ENCODE assay signal across 10 cellular contexts in genomic region chr1:227895828-227896685, GRCh38. TPM values are rescaled to one million over a fixed set of nuclear protein-coding genes. Genes with fewer than 3 reads are reported as not detected.
DNase-seq lines count a peak whose midpoint lies in the region; ATAC-seq and TF ChIP-seq lines count a peak whose summit lies in the region.
"Had no signal": no experiment of that assay in that cellular context is flagged by ENCODE, and none has a peak within 500 bp of the region (broad histone marks: within the 10 kb centered on the region; RNA-seq: fewer than 3 reads in every experiment).

No MANE protein-coding gene starts in this region.

- H3K27ac ChIP-seq in GM23338 (ENCODE audit: low read depth): no peak overlapping the region
- peak overlapping the region; percentile 18 for H3K27ac ChIP-seq in left ventricle myocardium inferior (replicated peaks)

- TF ChIP-seq CTCF in GM23338 (conservative IDR thresholded peaks at IDR 0.05; ENCODE audit: low read depth in 2 of 2) (no peak), left ventricle myocardium inferior (IDR thresholded peaks at IDR 0.05; ENCODE audit: borderline replicate concordance) (no peak)
- TF ChIP-seq CTCF in activated CD8-positive, alpha-beta T cell treated with anti-CD3 and anti-CD28 coated beads for 36 hours (IDR thresholded peaks at IDR 0.05): no peak

- H3K4me2 ChIP-seq in GM23338: no peak overlapping the region

- no peaks in the 10 kb centered on the region for H3K9me2 ChIP-seq in GM23338 (ENCODE audit: insufficient read depth)

- no peak overlapping the region for H3K4me3 Mint-ChIP-seq in GM23338
- no peak overlapping the region for H3K4me3 Mint-ChIP-seq in activated CD8-positive, alpha-beta T cell treated with anti-CD3 and anti-CD28 coated beads for 36 hours
- H3K4me3 Mint-ChIP-seq: brain, IgD-negative memory B cell had no signal

- no peaks in the 10 kb centered on the region for H3K27me3 ChIP-seq in GM23338 (ENCODE audit: insufficient read depth)
- H3K27me3 ChIP-seq in left ventricle myocardium inferior (ENCODE audit: low read depth): no peaks in the 10 kb centered on the region

- H3K36me3 ChIP-seq in GM23338 (ENCODE audit: insufficient read depth) (no peaks in the 10 kb centered on the region), left ventricle myocardium inferior (no peaks in the 10 kb centered on the region)

- ATAC-seq in GM23338: peak; percentile 59
- ATAC-seq in activated CD8-positive, alpha-beta T cell treated with anti-CD3 and anti-CD28 coated beads for 36 hours: no peak
- ATAC-seq in HG02588 (IDR thresholded peaks at IDR 0.05; ENCODE audit: unreplicated experiment): no peak

- no peaks in the 10 kb centered on the region for H3K9me3 Mint-ChIP-seq in GM23338
- H3K9me3 Mint-ChIP-seq in activated CD8-positive, alpha-beta T cell treated with anti-CD3 and anti-CD28 coated beads for 36 hours: no peaks in the 10 kb centered on the region
- H3K9me3 Mint-ChIP-seq: IgD-negative memory B cell had no signal

- no peak overlapping the region for H2AFZ ChIP-seq in GM23338

- H3K4me3 ChIP-seq in GM23338 (no peak overlapping the region), left ventricle myocardium inferior (no peak overlapping the region)

- no peaks in the 10 kb centered on the region for H3K79me2 ChIP-seq in GM23338 (replicated peaks; ENCODE audit: insufficient read depth)

- POLR2A ChIA-PET in activated CD8-positive, alpha-beta T cell treated with anti-CD3 and anti-CD28 coated beads for 36 hours (lab: Charles Lee): no interaction called here

- H3K4me1 ChIP-seq in GM23338 (ENCODE audit: insufficient read depth): 0 out of 2 replicates have a peak, but pooled peaks cover 3% of the 10 kb centered on the region
- peaks cover 5% of the 10 kb centered on the region for H3K4me1 ChIP-seq in left ventricle myocardium inferior

- peaks cover 23% of the 10 kb centered on the region for H3K27me3 Mint-ChIP-seq in GM23338 (ENCODE audit: insufficient read depth, low read depth, poor library complexity)
- no peaks in the 10 kb centered on the region for H3K27me3 Mint-ChIP-seq in activated CD8-positive, alpha-beta T cell treated with anti-CD3 and anti-CD28 coated beads for 36 hours
- H3K27me3 Mint-ChIP-seq: IgD-negative memory B cell had no signal

- H3K36me3 Mint-ChIP-seq in GM23338 (ENCODE audit: low read depth): no peaks in the 10 kb centered on the region; the same call in 2 of the 3 replicates
- H3K36me3 Mint-ChIP-seq in activated CD8-positive, alpha-beta T cell treated with anti-CD3 and anti-CD28 coated beads for 36 hours (ENCODE audit: low read depth): no peaks in the 10 kb centered on the region
- H3K36me3 Mint-ChIP-seq: brain, IgD-negative memory B cell had no signal

- intact Hi-C loops in left ventricle myocardium inferior (cut with micrococcal nuclease): no loop called here
- intact Hi-C loops in activated CD8-positive, alpha-beta T cell treated with anti-CD3 and anti-CD28 coated beads for 36 hours (cut with micrococcal nuclease): no loop called here

- DNase-seq in GM23338 (ENCODE audit: low spot score) (no peak), left ventricle myocardium inferior (no peak), pons (ENCODE audit: low spot score) (peak; percentile 83), mucosa of gallbladder (ENCODE audit: low spot score) (no peak), NCI-H1417 treated with DMSO at 0.1 percent for 48 hours (lab: John Stamatoyannopoulos, UW) (no peak)
- DNase-seq in activated CD8-positive, alpha-beta memory T cell treated with anti-CD3 and anti-CD28 coated beads, Interleukin-2, amount 50 U/mL, for 48 hours: peak; percentile 39
- no peak for DNase-seq in activated CD8-positive, alpha-beta T cell treated with anti-CD3 and anti-CD28 coated beads for 36 hours

- peaks cover 11% of the 10 kb centered on the region for H3K4me1 Mint-ChIP-seq in GM23338
- peaks cover 10% of the 10 kb centered on the region for H3K4me1 Mint-ChIP-seq in activated CD8-positive, alpha-beta T cell treated with anti-CD3 and anti-CD28 coated beads for 36 hours (ENCODE audit: low read depth)
- H3K4me1 Mint-ChIP-seq: IgD-negative memory B cell had no signal

- H4K20me1 ChIP-seq in GM23338 (replicated peaks; ENCODE audit: insufficient read depth): no peaks in the 10 kb centered on the region

- no peak overlapping the region for H3K27ac Mint-ChIP-seq in GM23338
- no peak overlapping the region for H3K27ac Mint-ChIP-seq in activated CD8-positive, alpha-beta T cell treated with anti-CD3 and anti-CD28 coated beads for 36 hours

- CTCF ChIA-PET in activated CD8-positive, alpha-beta T cell treated with anti-CD3 and anti-CD28 coated beads for 36 hours (lab: Charles Lee): no interaction called here

- H3F3A ChIP-seq in GM23338 (replicated peaks; ENCODE audit: low read depth): no peaks in the 10 kb centered on the region

- no peaks in the 10 kb centered on the region for H3K9me3 ChIP-seq in left ventricle myocardium inferior (replicated peaks)

TF ChIP-seq in GM23338, 12 proteins besides CTCF, POLR2A, EP300 and RAD21:
- no peak for TF ChIP-seq CREB1 (CRISPR knock-in tag; IDR thresholded peaks at IDR 0.05; ENCODE audit: low read depth)
- TF ChIP-seq, protein P1, sequence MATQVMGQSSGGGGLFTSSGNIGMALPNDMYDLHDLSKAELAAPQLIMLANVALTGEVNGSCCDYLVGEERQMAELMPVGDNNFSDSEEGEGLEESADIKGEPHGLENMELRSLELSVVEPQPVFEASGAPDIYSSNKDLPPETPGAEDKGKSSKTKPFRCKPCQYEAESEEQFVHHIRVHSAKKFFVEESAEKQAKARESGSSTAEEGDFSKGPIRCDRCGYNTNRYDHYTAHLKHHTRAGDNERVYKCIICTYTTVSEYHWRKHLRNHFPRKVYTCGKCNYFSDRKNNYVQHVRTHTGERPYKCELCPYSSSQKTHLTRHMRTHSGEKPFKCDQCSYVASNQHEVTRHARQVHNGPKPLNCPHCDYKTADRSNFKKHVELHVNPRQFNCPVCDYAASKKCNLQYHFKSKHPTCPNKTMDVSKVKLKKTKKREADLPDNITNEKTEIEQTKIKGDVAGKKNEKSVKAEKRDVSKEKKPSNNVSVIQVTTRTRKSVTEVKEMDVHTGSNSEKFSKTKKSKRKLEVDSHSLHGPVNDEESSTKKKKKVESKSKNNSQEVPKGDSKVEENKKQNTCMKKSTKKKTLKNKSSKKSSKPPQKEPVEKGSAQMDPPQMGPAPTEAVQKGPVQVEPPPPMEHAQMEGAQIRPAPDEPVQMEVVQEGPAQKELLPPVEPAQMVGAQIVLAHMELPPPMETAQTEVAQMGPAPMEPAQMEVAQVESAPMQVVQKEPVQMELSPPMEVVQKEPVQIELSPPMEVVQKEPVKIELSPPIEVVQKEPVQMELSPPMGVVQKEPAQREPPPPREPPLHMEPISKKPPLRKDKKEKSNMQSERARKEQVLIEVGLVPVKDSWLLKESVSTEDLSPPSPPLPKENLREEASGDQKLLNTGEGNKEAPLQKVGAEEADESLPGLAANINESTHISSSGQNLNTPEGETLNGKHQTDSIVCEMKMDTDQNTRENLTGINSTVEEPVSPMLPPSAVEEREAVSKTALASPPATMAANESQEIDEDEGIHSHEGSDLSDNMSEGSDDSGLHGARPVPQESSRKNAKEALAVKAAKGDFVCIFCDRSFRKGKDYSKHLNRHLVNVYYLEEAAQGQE (IDR thresholded peaks at IDR 0.05; ENCODE audit: unreplicated experiment): no peak
- no peak for TF ChIP-seq ZNF331 (CRISPR knock-in tag; IDR thresholded peaks at IDR 0.05; ENCODE audit: low read depth)
- no peak for TF ChIP-seq NANOG (IDR thresholded peaks at IDR 0.05; ENCODE audit: borderline replicate concordance)
- no peak for TF ChIP-seq JUNB (IDR thresholded peaks at IDR 0.05; ENCODE audit: unreplicated experiment)

RNA-seq across cellular contexts. Expression of gene WNT9A, which starts 51.7 kb away (rescaled TPM):
- total RNA-seq in GM23338 (2014; rRNA removed; shearing (Covaris generic)): 1.8 and 2.0 TPM in 2 replicates
- 0.06 and 0.07 TPM in 2 replicates for polyA plus RNA-seq in GM23338 (2016; fragmentation: Nextera tagmentation; extraction: Ambion mirVana)
- total RNA-seq in left ventricle myocardium inferior (4.8 TPM), mucosa of gallbladder (2.2 TPM)
- not detected for total RNA-seq in activated CD8-positive, alpha-beta T cell treated with anti-CD3 and anti-CD28 coated beads for 36 hours
- polyA plus RNA-seq: IgD-negative memory B cell had no signal

Comparison
In these comparisons a context has a peak if more than half of its experiments do, and no peak if none do; other contexts are left out.
1. DNase-seq: peak in activated CD8-positive, alpha-beta memory T cell treated with anti-CD3 and anti-CD28 coated beads, Interleukin-2, amount 50 U/mL, for 48 hours (single experiment) and pons (single experiment); none in GM23338 (single experiment), left ventricle myocardium inferior (single experiment), activated CD8-positive, alpha-beta T cell treated with anti-CD3 and anti-CD28 coated beads for 36 hours (single experiment), mucosa of gallbladder (single experiment) and NCI-H1417 treated with DMSO at 0.1 percent for 48 hours (single experiment).